Comparison of ENCODE assay signal across 1 cellular context in genomic region chr21:43308511-43309283, GRCh38.
TF ChIP-seq lines count a peak whose summit lies in the region.

No MANE protein-coding gene starts in this region.

TF ChIP-seq in HEK293, 187 proteins besides CTCF, POLR2A, EP300 and RAD21 (continued from another document):
- TF ChIP-seq ZNF518A (tag by site-specific recombination; conservative IDR thresholded peaks at IDR 0.05; ENCODE audit: low read depth): no peak
